ENCODE assay signal across 12 cellular contexts in the genomic region with DNA sequence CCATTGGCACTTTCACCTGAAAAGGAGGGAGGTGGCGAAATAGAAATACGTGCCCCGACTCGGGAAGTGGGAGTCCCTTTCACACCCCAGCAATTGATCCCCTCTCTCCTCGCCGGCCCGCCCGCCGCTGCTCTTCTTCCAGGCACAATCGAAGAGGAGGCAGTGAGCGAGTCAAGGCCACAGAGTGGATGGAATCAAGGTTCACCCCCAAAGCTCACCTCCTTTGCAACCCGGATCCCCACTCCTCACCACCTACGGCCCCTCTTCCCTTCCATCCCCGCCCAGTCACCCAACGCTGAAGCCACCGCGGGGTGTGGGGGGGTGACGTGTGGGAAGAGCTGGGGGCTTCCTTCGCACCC. TPM values are rescaled to one million over a fixed set of nuclear protein-coding genes. Genes with fewer than 3 reads are reported as not detected.
A peak's percentile ranks its signal among the peaks of the same experiment; 100 is the strongest.
DNase-seq lines count a peak whose midpoint lies in the region; ATAC-seq and TF ChIP-seq lines count a peak whose summit lies in the region.
"Had no signal": no experiment of that assay in that cellular context is flagged by ENCODE, and none has a peak within 500 bp of the region (broad histone marks: within the 10 kb centered on the region; RNA-seq: fewer than 3 reads in every experiment).

No MANE protein-coding gene starts in this region.

- H3K9me3 Mint-ChIP-seq in Calu3 (ENCODE audit: low read depth, unreplicated experiment): no peaks in the 10 kb centered on the region
- H3K9me3 Mint-ChIP-seq in neural progenitor cell: no peaks in the 10 kb centered on the region
- H3K9me3 Mint-ChIP-seq in activated CD4-positive, alpha-beta memory T cell treated with anti-CD3 and anti-CD28 coated beads, Interleukin-2, amount 10 ng/mL, durations not matched to agents 7 days and 5 days: no peaks in the 10 kb centered on the region

- H3K36me3 Mint-ChIP-seq in Calu3 (ENCODE audit: insufficient read depth, unreplicated experiment) (no peaks in the 10 kb centered on the region), neural progenitor cell (no peaks in the 10 kb centered on the region)
- H3K36me3 Mint-ChIP-seq in activated CD4-positive, alpha-beta memory T cell treated with anti-CD3 and anti-CD28 coated beads, Interleukin-2, amount 10 ng/mL, durations not matched to agents 7 days and 5 days (ENCODE audit: low read depth): no peaks in the 10 kb centered on the region

- H2AFZ ChIP-seq in neural progenitor cell (replicated peaks): peak overlapping the region; percentile 94

- no peak for TF ChIP-seq CTCF in Calu3 (IDR thresholded peaks at IDR 0.05; ENCODE audit: unreplicated experiment)
- TF ChIP-seq CTCF in neural progenitor cell (IDR thresholded peaks at IDR 0.05): no peak

- H3K79me2 ChIP-seq in neural progenitor cell (ENCODE audit: low read depth): no peaks in the 10 kb centered on the region

- H3K4me3 ChIP-seq in MG63: peak overlapping the region; percentile 43
- H3K4me3 ChIP-seq in endocrine pancreas (ENCODE audit: control insufficient read depth, insufficient read depth, low read length): peak overlapping the region; percentile 64
- H3K4me3 ChIP-seq in neural progenitor cell: peak overlapping the region; percentile 68
- H3K4me3 ChIP-seq: SJSA1 had no signal

- H3K27ac ChIP-seq in neural progenitor cell: no peak overlapping the region
- H3K27ac ChIP-seq: SJSA1 had no signal

- H3K36me3 ChIP-seq in MG63 (no peaks in the 10 kb centered on the region), endocrine pancreas (ENCODE audit: control insufficient read depth, insufficient read depth, low read length) (no peaks in the 10 kb centered on the region), neural progenitor cell (no peaks in the 10 kb centered on the region)
- H3K36me3 ChIP-seq: SJSA1 had no signal

- H3F3A ChIP-seq in neural progenitor cell (ENCODE audit: low read depth): peaks cover 6% of the 10 kb centered on the region

- DNase-seq in Calu3 (no peak), MG63 (no peak), neural progenitor cell (ENCODE audit: low spot score) (peak; percentile 28), NCI-H526 (lab: John Stamatoyannopoulos, UW) (no peak)
- no peak for DNase-seq in activated CD4-positive, alpha-beta memory T cell treated with anti-CD3 and anti-CD28 coated beads, Interleukin-2, amount 10 ng/mL, durations not matched to agents 7 days and 5 days
- DNase-seq: foreskin melanocyte had no signal

- intact Hi-C loops in Calu3 (cut with micrococcal nuclease; ENCODE audit: unreplicated experiment): no loop called here

- H4K20me1 ChIP-seq in neural progenitor cell (ENCODE audit: low read depth): no peaks in the 10 kb centered on the region

- CTCF ChIA-PET in Calu3 (lab: Charles Lee): no interaction called here
- CTCF ChIA-PET in activated CD4-positive, alpha-beta memory T cell treated with anti-CD3 and anti-CD28 coated beads, Interleukin-2, amount 10 ng/mL, durations not matched to agents 7 days and 5 days (lab: Charles Lee): no interaction called here

- POLR2A ChIA-PET in activated CD4-positive, alpha-beta memory T cell treated with anti-CD3 and anti-CD28 coated beads, Interleukin-2, amount 10 ng/mL, durations not matched to agents 7 days and 5 days (lab: Charles Lee): no interaction called here

- peak overlapping the region; percentile 76 for H3K9ac ChIP-seq in endocrine pancreas (ENCODE audit: control insufficient read depth, insufficient read depth, low read length)
- no peak overlapping the region for H3K9ac ChIP-seq in neural progenitor cell

- H3K27me3 ChIP-seq in MG63 (peaks cover 3% of the 10 kb centered on the region; the same call in 1 of the 2 replicates), endocrine pancreas (ENCODE audit: control insufficient read depth, insufficient read depth, low read length) (no peaks in the 10 kb centered on the region), neural progenitor cell (peaks cover 62% of the 10 kb centered on the region)

- peak overlapping the region; percentile 99 for H3K4me2 ChIP-seq in neural progenitor cell

- no peaks in the 10 kb centered on the region for H3K9me3 ChIP-seq in MG63
- no peaks in the 10 kb centered on the region for H3K9me3 ChIP-seq in endocrine pancreas (ENCODE audit: control insufficient read depth, low read length)
- H3K9me3 ChIP-seq in neural progenitor cell (ENCODE audit: low read depth): no peaks in the 10 kb centered on the region
- H3K9me3 ChIP-seq: SJSA1 had no signal

- H3K4me1 ChIP-seq in endocrine pancreas (ENCODE audit: control insufficient read depth, insufficient read depth, low read length) (peaks cover 4% of the 10 kb centered on the region), neural progenitor cell (peaks cover 8% of the 10 kb centered on the region)
- H3K4me1 ChIP-seq: SJSA1 had no signal

- H3K27me3 Mint-ChIP-seq in Calu3 (ENCODE audit: unreplicated experiment) (peaks cover 10% of the 10 kb centered on the region), neural progenitor cell (ENCODE audit: insufficient read depth, low read depth) (peaks cover 9% of the 10 kb centered on the region)
- peaks cover 40% of the 10 kb centered on the region for H3K27me3 Mint-ChIP-seq in activated CD4-positive, alpha-beta memory T cell treated with anti-CD3 and anti-CD28 coated beads, Interleukin-2, amount 10 ng/mL, durations not matched to agents 7 days and 5 days

- H3K4me3 Mint-ChIP-seq in Calu3 (ENCODE audit: low read depth, unreplicated experiment): peak overlapping the region; percentile 26
- H3K4me3 Mint-ChIP-seq in neural progenitor cell: peak overlapping the region; percentile 87
- H3K4me3 Mint-ChIP-seq in activated CD4-positive, alpha-beta memory T cell treated with anti-CD3 and anti-CD28 coated beads, Interleukin-2, amount 10 ng/mL, durations not matched to agents 7 days and 5 days: no peak overlapping the region

- no peak overlapping the region for H3K27ac Mint-ChIP-seq in Calu3 (ENCODE audit: unreplicated experiment)
- no peak overlapping the region for H3K27ac Mint-ChIP-seq in neural progenitor cell
- no peak overlapping the region for H3K27ac Mint-ChIP-seq in activated CD4-positive, alpha-beta memory T cell treated with anti-CD3 and anti-CD28 coated beads, Interleukin-2, amount 10 ng/mL, durations not matched to agents 7 days and 5 days

- H3K4me1 Mint-ChIP-seq in Calu3 (ENCODE audit: low read depth, unreplicated experiment) (no peaks in the 10 kb centered on the region), neural progenitor cell (peaks cover 6% of the 10 kb centered on the region)
- H3K4me1 Mint-ChIP-seq in activated CD4-positive, alpha-beta memory T cell treated with anti-CD3 and anti-CD28 coated beads, Interleukin-2, amount 10 ng/mL, durations not matched to agents 7 days and 5 days: no peaks in the 10 kb centered on the region

- ATAC-seq in HG03571 (IDR thresholded peaks at IDR 0.05; ENCODE audit: unreplicated experiment): no peak
- no peak for ATAC-seq in GM19328 (IDR thresholded peaks at IDR 0.05; ENCODE audit: unreplicated experiment)

- no TSS peak for BruUV-seq in Calu3 (replicated peaks; lab: Mats Ljungman, UMichigan)

RNA-seq across cellular contexts. Expression of gene PLPPR5, which starts 0.8 kb away (rescaled TPM):
- total RNA-seq in Calu3 (2022) (not detected in 2 replicates), neural progenitor cell (ENCODE audit: low replicate concordance) (0.19 and 0.56 TPM in 2 replicates)
- 0.16 TPM in 1 of 2 replicates, not detected in the other for total RNA-seq in MG63 (2014; rRNA removed; shearing (Covaris generic); ENCODE audit: low replicate concordance)
- not detected for total RNA-seq in activated CD4-positive, alpha-beta memory T cell treated with anti-CD3 and anti-CD28 coated beads, Interleukin-2, amount 10 ng/mL, durations not matched to agents 7 days and 5 days
- total RNA-seq: Daoy, pulmonary artery endothelial cell, SJSA1 had no signal
